In the genomic region with DNA sequence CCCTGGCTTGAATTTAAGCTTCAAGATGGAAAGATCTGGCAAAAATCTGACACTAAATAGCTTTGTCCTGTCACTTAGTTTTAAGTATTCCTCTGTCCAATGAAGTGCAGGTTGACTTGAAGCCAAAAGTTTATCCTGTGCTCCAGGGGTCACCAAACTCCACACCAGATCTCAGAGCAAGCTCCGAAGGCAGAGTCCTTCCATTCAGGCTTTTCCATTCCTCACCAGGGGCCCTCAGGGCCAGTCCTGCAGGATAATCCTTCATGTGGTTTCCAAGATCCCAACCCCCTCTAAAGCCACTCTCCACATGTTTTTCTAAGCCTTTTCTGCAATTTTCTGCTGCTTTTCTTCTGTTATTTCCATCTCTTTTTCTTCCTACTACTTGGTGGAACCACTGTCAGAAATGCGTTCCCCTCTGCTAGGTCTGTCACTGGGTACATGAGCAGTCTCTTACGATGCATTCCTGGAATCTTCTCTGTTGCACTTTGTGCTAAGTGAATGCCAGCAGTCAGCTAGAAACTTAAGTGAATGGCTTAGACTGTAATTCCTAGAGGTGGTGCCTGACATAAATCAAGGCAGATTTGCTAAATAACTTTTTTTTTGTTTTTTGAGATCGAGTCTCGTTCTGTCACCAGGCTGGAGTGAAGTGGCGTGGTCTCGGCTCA, we compare ENCODE assay signal across 25 cellular contexts.
"Had no signal": no experiment of that assay in that cellular context is flagged by ENCODE, and none has a peak within 500 bp of the region (broad histone marks: within the 10 kb centered on the region; RNA-seq: fewer than 3 reads in every experiment).

No MANE protein-coding gene starts in this region.

- H3K27ac Mint-ChIP-seq: activated B cell treated with CpG ODN at 0.5 μM for 24 hours; activated CD4-positive, alpha-beta T cell treated with anti-CD3 and anti-CD28 coated beads for 36 hours; activated naive CD8-positive, alpha-beta T cell treated with anti-CD3 and anti-CD28 coated beads for 36 hours; activated T-cell treated with anti-CD3 and anti-CD28 coated beads, Interleukin-2, amount 50 U/mL, for 24 hours; naive B cell; stimulated activated naive CD8-positive, alpha-beta T cell treated with anti-CD3 and anti-CD28 coated beads, Interleukin-15, Interleukin-2, amounts not matched to agents 100 ng/mL and 50 ng/mL, for 24 hours; T-helper 17 cell had no signal

- H3K4me3 ChIP-seq: breast epithelium, coronary artery, esophagus squamous epithelium, gastrocnemius medialis, psoas muscle, tibial artery had no signal

- FAIRE-seq: astrocyte had no signal

- ATAC-seq: activated CD4-positive, alpha-beta T cell treated with anti-CD3 and anti-CD28 coated beads for 36 hours; gastrocnemius medialis; left cardiac atrium; psoas muscle; right cardiac atrium; T-helper 17 cell had no signal

- H3K4me1 ChIP-seq: esophagus squamous epithelium, gastrocnemius medialis, psoas muscle had no signal

- H3K36me3 Mint-ChIP-seq: naive B cell had no signal

- H3K27ac ChIP-seq: breast epithelium, coronary artery, esophagus squamous epithelium, gastrocnemius medialis, psoas muscle, tibial artery had no signal

- DNase-seq: activated B cell treated with CpG ODN at 0.5 μM for 24 hours; activated CD4-positive, alpha-beta T cell treated with anti-CD3 and anti-CD28 coated beads for 36 hours; activated CD4-positive, alpha-beta T cell treated with anti-CD3 and anti-CD28 coated beads, Interleukin-2, amount 50 U/mL, for 4 hours; activated CD8-positive, alpha-beta memory T cell treated with anti-CD3 and anti-CD28 coated beads for 24 hours; activated CD8-positive, alpha-beta memory T cell treated with anti-CD3 and anti-CD28 coated beads, Interleukin-2, amount 50 U/mL, for 4 hours; activated naive CD4-positive, alpha-beta T cell treated with Interleukin-2 at 50 U/mL for 16 hours; activated naive CD8-positive, alpha-beta T cell treated with anti-CD3 and anti-CD28 coated beads for 36 hours; activated T-cell treated with anti-CD3 and anti-CD28 coated beads, Interleukin-2, amount 50 U/mL, for 24 hours; esophagus squamous epithelium; gastrocnemius medialis; hypothalamus; left cardiac atrium; mesendoderm; naive B cell; psoas muscle; right cardiac atrium; stimulated activated CD4-positive, alpha-beta T cell treated with anti-CD3 and anti-CD28 coated beads, Interleukin-1b, Interleukin-23, amount 100 ng/mL, for 48 hours; substantia nigra; T-helper 17 cell; tibial artery had no signal

- H3K4me1 Mint-ChIP-seq: activated B cell treated with CpG ODN at 0.5 μM for 24 hours; central memory CD8-positive, alpha-beta T cell; naive B cell; T-helper 17 cell had no signal

- H3K27me3 ChIP-seq: breast epithelium, esophagus squamous epithelium, gastrocnemius medialis, tibial artery had no signal

- H3K36me3 ChIP-seq: breast epithelium, esophagus squamous epithelium, gastrocnemius medialis, tibial artery had no signal

- H3K4me3 Mint-ChIP-seq: activated B cell treated with CpG ODN at 0.5 μM for 24 hours; activated CD4-positive, alpha-beta T cell treated with anti-CD3 and anti-CD28 coated beads for 36 hours; activated naive CD8-positive, alpha-beta T cell treated with anti-CD3 and anti-CD28 coated beads for 36 hours; activated T-cell treated with anti-CD3 and anti-CD28 coated beads, Interleukin-2, amount 50 U/mL, for 24 hours; central memory CD8-positive, alpha-beta T cell; naive B cell; stimulated activated naive CD8-positive, alpha-beta T cell treated with anti-CD3 and anti-CD28 coated beads, Interleukin-15, Interleukin-2, amounts not matched to agents 100 ng/mL and 50 ng/mL, for 24 hours; T-helper 17 cell had no signal

- H3K9me3 ChIP-seq: esophagus squamous epithelium, gastrocnemius medialis, tibial artery had no signal

- H3K27me3 Mint-ChIP-seq: activated B cell treated with CpG ODN at 0.5 μM for 24 hours; activated naive CD8-positive, alpha-beta T cell treated with anti-CD3 and anti-CD28 coated beads for 36 hours; activated T-cell treated with anti-CD3 and anti-CD28 coated beads, Interleukin-2, amount 50 U/mL, for 24 hours; naive B cell; stimulated activated naive CD8-positive, alpha-beta T cell treated with anti-CD3 and anti-CD28 coated beads, Interleukin-15, Interleukin-2, amounts not matched to agents 100 ng/mL and 50 ng/mL, for 24 hours; T-helper 17 cell had no signal

- H3K9me3 Mint-ChIP-seq: activated B cell treated with CpG ODN at 0.5 μM for 24 hours; activated naive CD8-positive, alpha-beta T cell treated with anti-CD3 and anti-CD28 coated beads for 36 hours; activated T-cell treated with anti-CD3 and anti-CD28 coated beads, Interleukin-2, amount 50 U/mL, for 24 hours had no signal
